11 cellular contexts compared by ENCODE assay signal in the genomic region with DNA sequence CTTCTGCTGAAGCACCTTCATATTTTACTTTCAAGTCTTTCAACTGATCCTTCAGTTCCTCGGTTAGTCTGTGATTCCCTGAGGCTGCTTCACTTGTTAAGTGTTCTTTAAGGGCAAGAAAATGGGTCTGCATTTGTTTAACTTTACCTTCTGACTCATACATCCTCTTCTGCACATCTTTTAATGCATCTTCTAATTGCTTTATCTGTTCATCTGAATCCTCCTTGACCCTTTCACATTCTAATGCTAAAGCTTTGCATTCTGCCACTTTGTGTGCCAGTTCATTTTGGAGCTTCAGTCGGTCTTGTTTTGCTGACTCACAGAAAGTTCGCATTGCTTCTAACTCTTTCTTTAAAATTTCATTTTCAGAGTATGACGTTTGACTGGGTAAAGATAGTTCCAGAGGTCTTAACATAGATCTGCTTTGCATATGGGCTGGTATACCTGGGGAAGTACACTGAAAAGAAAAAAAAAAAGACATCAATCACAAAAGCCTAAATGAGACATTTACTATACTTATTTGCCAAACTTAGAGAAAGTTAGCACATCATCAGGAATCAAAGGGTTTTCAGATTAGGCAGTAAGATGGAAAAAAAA.
DNase-seq lines count a peak whose midpoint lies in the region; ATAC-seq and TF ChIP-seq lines count a peak whose summit lies in the region.
"Had no signal": no experiment of that assay in that cellular context is flagged by ENCODE, and none has a peak within 500 bp of the region (broad histone marks: within the 10 kb centered on the region; RNA-seq: fewer than 3 reads in every experiment).

No MANE protein-coding gene starts in this region.

- H4K20me1 ChIP-seq in GM23338 (replicated peaks; ENCODE audit: insufficient read depth), result no peaks in the 10 kb centered on the region

- H3K9ac ChIP-seq in mesenchymal stem cell (ENCODE audit: low read length), result no peak overlapping the region

- H3K27me3 ChIP-seq in GM23338 (ENCODE audit: insufficient read depth) (no peaks in the 10 kb centered on the region), mesenchymal stem cell (ENCODE audit: control insufficient read depth in 1 of 2, insufficient read depth in 1 of 2, low read length in 2 of 2) (no peaks in the 10 kb centered on the region)

- H2BK12ac ChIP-seq in mesenchymal stem cell (ENCODE audit: low read length in 2 of 2), result no peak overlapping the region

- H3K14ac ChIP-seq in mesenchymal stem cell (ENCODE audit: low read length in 2 of 2), result no peak overlapping the region

- 27% methylated on average over 4 of the region's 4 CpGs for WGBS in mesenchymal stem cell

- no peak for DNase-seq in GM23338 (ENCODE audit: low spot score)
- peak; percentile 52 for DNase-seq in mesenchymal stem cell
- no peak for DNase-seq in NCI-H226
- no peak for DNase-seq in SW480 (ENCODE audit: low spot score)
- no peak for DNase-seq in nucleus accumbens (lab: John Stamatoyannopoulos, UW)
- DNase-seq: anterior cingulate cortex; effector memory CD4-positive, alpha-beta T cell had no signal

- H3K23ac ChIP-seq in mesenchymal stem cell (ENCODE audit: low read length in 2 of 2), result no peak overlapping the region

- TF ChIP-seq CTCF in GM23338 (conservative IDR thresholded peaks at IDR 0.05; ENCODE audit: low read depth in 2 of 2), result no peak

- H3K36me3 Mint-ChIP-seq in GM23338 (ENCODE audit: low read depth), result no peaks in the 10 kb centered on the region
- H3K36me3 Mint-ChIP-seq: stimulated activated effector memory CD8-positive, alpha-beta T cell treated with anti-CD3 and anti-CD28 coated beads, Interleukin-12 subunit alpha, Interleukin-12 subunit beta, amount 100 ng/mL, for 72 hours had no signal

- no peak overlapping the region for H2BK120ac ChIP-seq in mesenchymal stem cell (ENCODE audit: low read depth, low read length)

- no peak overlapping the region for H2AK5ac ChIP-seq in mesenchymal stem cell (ENCODE audit: low read length, severe bottlenecking)

- H3K79me1 ChIP-seq in mesenchymal stem cell (replicated peaks; ENCODE audit: low read length, poor library complexity, severe bottlenecking), result peaks cover 3% of the 10 kb centered on the region

- no peak overlapping the region for H3K4me3 Mint-ChIP-seq in GM23338
- H3K4me3 Mint-ChIP-seq: stimulated activated effector memory CD8-positive, alpha-beta T cell treated with anti-CD3 and anti-CD28 coated beads, Interleukin-12 subunit alpha, Interleukin-12 subunit beta, amount 100 ng/mL, for 72 hours had no signal

- H2AFZ ChIP-seq in GM23338 (no peak overlapping the region), mesenchymal stem cell (ENCODE audit: low read depth, low read length) (no peak overlapping the region)

- H3K4me3 ChIP-seq in GM23338 (peak overlapping the region; percentile 4; the same call in 1 of the 2 replicates), mesenchymal stem cell (ENCODE audit: insufficient read depth in 1 of 2, low read depth in 1 of 2, low read length in 2 of 2) (no peak overlapping the region)

- H3K9me2 ChIP-seq in GM23338 (ENCODE audit: insufficient read depth), result no peaks in the 10 kb centered on the region

- H3K4me1 Mint-ChIP-seq in GM23338, result peaks cover 12% of the 10 kb centered on the region; the same call in 2 of the 3 replicates

- no peaks in the 10 kb centered on the region for H3F3A ChIP-seq in GM23338 (replicated peaks; ENCODE audit: low read depth)

- no peak overlapping the region for H2BK5ac ChIP-seq in mesenchymal stem cell (ENCODE audit: low read depth, low read length, poor library complexity, severe bottlenecking)

- H3K27me3 Mint-ChIP-seq in GM23338 (ENCODE audit: insufficient read depth, low read depth, poor library complexity), result no peaks in the 10 kb centered on the region

- no peaks in the 10 kb centered on the region for H3K9me3 ChIP-seq in mesenchymal stem cell (ENCODE audit: control insufficient read depth, low read length)

- no peaks in the 10 kb centered on the region for H3K9me3 Mint-ChIP-seq in GM23338
- H3K9me3 Mint-ChIP-seq: stimulated activated effector memory CD8-positive, alpha-beta T cell treated with anti-CD3 and anti-CD28 coated beads, Interleukin-12 subunit alpha, Interleukin-12 subunit beta, amount 100 ng/mL, for 72 hours had no signal

- H2BK15ac ChIP-seq in mesenchymal stem cell (ENCODE audit: low read depth, poor library complexity, severe bottlenecking), result no peak overlapping the region

- no peak overlapping the region for H4K8ac ChIP-seq in mesenchymal stem cell (ENCODE audit: low read length)

- H4K91ac ChIP-seq in mesenchymal stem cell (ENCODE audit: low read length), result no peak overlapping the region

- H3K18ac ChIP-seq in mesenchymal stem cell (ENCODE audit: low read depth in 1 of 2, low read length in 2 of 2), result no peak overlapping the region

- no peak overlapping the region for H3K4ac ChIP-seq in mesenchymal stem cell (ENCODE audit: low read depth in 1 of 2, low read length in 2 of 2)

- H3K4me1 ChIP-seq in GM23338 (ENCODE audit: insufficient read depth), result peaks cover 61% of the 10 kb centered on the region
- peaks cover 4% of the 10 kb centered on the region for H3K4me1 ChIP-seq in mesenchymal stem cell (ENCODE audit: control insufficient read depth, insufficient read depth, low read depth, low read length)

- H3K27ac ChIP-seq in GM23338 (ENCODE audit: low read depth), result no peak overlapping the region
- H3K27ac ChIP-seq in mesenchymal stem cell (ENCODE audit: low read length, poor library complexity, severe bottlenecking), result no peak overlapping the region
- H3K27ac ChIP-seq: VCaP had no signal

- ATAC-seq in GM19023 (IDR thresholded peaks at IDR 0.05; ENCODE audit: unreplicated experiment), result peak; percentile 58
- ATAC-seq in GM23338, result no peak
- ATAC-seq in HG03432 (IDR thresholded peaks at IDR 0.05; ENCODE audit: unreplicated experiment), result peak; percentile 77
- ATAC-seq: stimulated activated effector memory CD8-positive, alpha-beta T cell treated with anti-CD3 and anti-CD28 coated beads, Interleukin-12 subunit alpha, Interleukin-12 subunit beta, amount 100 ng/mL, for 72 hours had no signal

- H3K36me3 ChIP-seq in GM23338 (ENCODE audit: insufficient read depth) (no peaks in the 10 kb centered on the region), mesenchymal stem cell (ENCODE audit: control insufficient read depth in 1 of 2, insufficient read depth in 2 of 2, low read depth in 1 of 2, low read length in 2 of 2) (peaks cover 8 to 93% of the 10 kb centered on the region in 2 experiments)

- peak overlapping the region; percentile 37 for H3K4me2 ChIP-seq in GM23338
- H3K4me2 ChIP-seq in mesenchymal stem cell (ENCODE audit: low read length, poor library complexity, severe bottlenecking), result no peak overlapping the region

- H3K79me2 ChIP-seq in GM23338 (replicated peaks; ENCODE audit: insufficient read depth), result no peaks in the 10 kb centered on the region

- H3K27ac Mint-ChIP-seq in GM23338, result no peak overlapping the region
- H3K27ac Mint-ChIP-seq: stimulated activated effector memory CD8-positive, alpha-beta T cell treated with anti-CD3 and anti-CD28 coated beads, Interleukin-12 subunit alpha, Interleukin-12 subunit beta, amount 100 ng/mL, for 72 hours had no signal

TF ChIP-seq in GM23338, 12 proteins besides CTCF, POLR2A, EP300 and RAD21:
- TF ChIP-seq ZNF331 (CRISPR knock-in tag; IDR thresholded peaks at IDR 0.05; ENCODE audit: low read depth) (no peak), POLR2AphosphoS5 (IDR thresholded peaks at IDR 0.05; ENCODE audit: low read depth) (no peak), EZH2 (IDR thresholded peaks at IDR 0.05; ENCODE audit: low read depth, unreplicated experiment) (no peak)
